18 cellular contexts compared by ENCODE assay signal in the genomic region with DNA sequence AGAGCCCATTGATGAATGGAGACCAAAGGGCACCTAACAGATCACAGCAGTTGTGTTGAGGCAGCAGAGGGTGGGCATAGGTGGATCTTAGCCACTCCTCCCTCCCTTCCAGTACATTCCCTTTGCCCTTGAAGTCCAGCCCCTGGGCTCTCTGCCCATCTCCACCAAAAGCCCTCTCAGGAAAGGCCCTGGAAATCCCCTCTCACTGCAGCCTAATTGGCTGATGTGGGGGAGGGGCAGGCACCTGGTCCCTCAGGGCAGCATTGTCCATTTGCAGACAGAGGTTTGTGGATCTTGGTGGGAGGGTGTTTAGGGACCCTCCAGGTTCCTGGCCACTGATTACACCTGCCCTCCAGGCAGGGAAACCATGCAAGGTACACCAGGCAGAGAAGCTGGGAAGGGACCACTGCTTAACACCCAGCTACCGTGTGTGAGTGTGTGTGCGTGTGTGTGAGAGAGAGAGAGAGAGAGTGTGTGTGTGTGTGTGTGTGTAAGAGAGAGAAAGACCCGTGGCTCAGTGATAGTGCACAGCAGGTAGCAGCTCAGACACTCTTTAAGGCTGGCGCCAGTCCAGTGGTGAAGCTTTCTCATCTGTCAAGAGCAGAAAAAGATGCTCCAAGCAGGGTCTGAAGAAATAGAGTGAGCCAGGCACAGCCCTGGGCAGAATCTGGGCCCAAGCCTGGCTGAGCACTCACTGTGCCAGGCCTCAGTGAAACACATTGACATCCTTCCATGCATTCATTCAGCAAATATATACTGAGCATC.
DNase-seq lines count a peak whose midpoint lies in the region; ATAC-seq, FAIRE-seq and TF ChIP-seq lines count a peak whose summit lies in the region.
"Had no signal": no experiment of that assay in that cellular context is flagged by ENCODE, and none has a peak within 500 bp of the region (broad histone marks: within the 10 kb centered on the region; RNA-seq: fewer than 3 reads in every experiment).

No MANE protein-coding gene starts in this region.

- no peak overlapping the region for H4K5ac ChIP-seq in H1 (ENCODE audit: insufficient read length, low read depth, low read length)

- TF ChIP-seq POLR2A in H1 (IDR thresholded peaks at IDR 0.05; ENCODE audit: control extremely low read depth in 1 of 2, low read depth in 2 of 2, low read length in 2 of 2), result no peak; a peak in 1 of 3 replicates

- DNase-seq in MCF 10A (ENCODE audit: unreplicated experiment) (no peak), mammary epithelial cell (no peak), NCI-H2196 treated with DMSO at 0.1 percent for 48 hours (lab: John Stamatoyannopoulos, UW; ENCODE audit: unreplicated experiment) (peak; percentile 55), H1 (ENCODE audit: low read depth in 1 of 2, low spot score in 2 of 2) (no peak), upper lobe of right lung (peak; percentile 43), progenitor cell of endocrine pancreas (ENCODE audit: low spot score, unreplicated experiment) (no peak)
- no peak for DNase-seq in stimulated activated CD4-positive, alpha-beta T cell treated with anti-CD3 and anti-CD28 coated beads, Interleukin-4, amount 100 ng/mL, for 1 hour
- DNase-seq: activated CD8-positive, alpha-beta memory T cell treated with anti-CD3 and anti-CD28 coated beads for 24 hours; CD8-positive, alpha-beta memory T cell; MV-4-11; NCI-H774; small intestine; stimulated activated naive CD8-positive, alpha-beta T cell treated with anti-CD3 and anti-CD28 coated beads, Interleukin-15, Interleukin-2, amounts not matched to agents 100 U/mL and 50 U/mL, for 24 hours; SW 1271 had no signal

- no peak overlapping the region for H3K4ac ChIP-seq in H1 (replicated peaks; ENCODE audit: insufficient read length, low read depth, low read length)

- H3K9me3 Mint-ChIP-seq in MCF 10A (ENCODE audit: unreplicated experiment) (no peaks in the 10 kb centered on the region), progenitor cell of endocrine pancreas (ENCODE audit: low read depth) (no peaks in the 10 kb centered on the region)
- H3K9me3 Mint-ChIP-seq: memory B cell had no signal

- peak overlapping the region; percentile 60; the same call in 1 of the 2 replicates for H2BK12ac ChIP-seq in H1 (ENCODE audit: low read depth, low read length)

- H4K91ac ChIP-seq in H1 (replicated peaks; ENCODE audit: insufficient read length, low read length), result no peak overlapping the region

- H3K27ac ChIP-seq in mammary epithelial cell (ENCODE audit: insufficient read depth, low read depth, low read length) (no peak overlapping the region), H1 (ENCODE audit: low read depth, low read length) (no peak overlapping the region), upper lobe of right lung (no peak overlapping the region)

- H3K4me1 ChIP-seq in mammary epithelial cell (ENCODE audit: insufficient read depth, low read length) (peaks cover 42% of the 10 kb centered on the region), H1 (replicated peaks in 1 of 4; ENCODE audit: control insufficient read depth in 3 of 4, insufficient read depth in 4 of 4, low read length in 3 of 4) (peaks cover 0 to 6% (median 4%) of the 10 kb centered on the region in 4 experiments; a peak in 5 of 7 replicates), upper lobe of right lung (no peaks in the 10 kb centered on the region)

- H3K23me2 ChIP-seq in H1 (ENCODE audit: low read depth, low read length), result peaks cover 5% of the 10 kb centered on the region; the same call in 1 of the 2 replicates

- no peak overlapping the region for H3K14ac ChIP-seq in H1 (ENCODE audit: insufficient read length)

- 68% methylated on average over 4 of the region's 4 CpGs for WGBS in mammary epithelial cell (ENCODE audit: low coverage, missing lambda C conversion rate)
- WGBS in H1 (ENCODE audit: extremely low coverage in 1 of 2, insufficient coverage in 1 of 2, insufficient read length in 1 of 2, insufficient replicate concordance in 2 of 2, low coverage in 1 of 2, low lambda C conversion rate in 2 of 2, missing lambda C conversion rate in 1 of 2), 2 experiments, result 58% methylated on average over 3 of the region's 4 CpGs; no CpG with 5 or more reads in 1 of the 2 experiments

- ATAC-seq in upper lobe of right lung (no peak), HG02884 (IDR thresholded peaks at IDR 0.05; ENCODE audit: unreplicated experiment) (no peak)
- ATAC-seq: stimulated activated naive CD8-positive, alpha-beta T cell treated with anti-CD3 and anti-CD28 coated beads, Interleukin-15, Interleukin-2, amounts not matched to agents 100 U/mL and 50 U/mL, for 24 hours had no signal

- H3K9ac ChIP-seq in mammary epithelial cell (ENCODE audit: insufficient read depth, low read length) (no peak overlapping the region), H1 (replicated peaks in 1 of 4; ENCODE audit: extremely low read depth in 1 of 4, low read depth in 3 of 4, low read length in 3 of 4) (no peak overlapping the region)

- dilution Hi-C loops in mammary epithelial cell (cut with HindIII; ENCODE audit: low sequenced_read_pairs), result no loop called here

- TF ChIP-seq EP300 in H1 (IDR thresholded peaks at IDR 0.05; ENCODE audit: borderline replicate concordance in 1 of 2, low read depth in 2 of 2, low read length in 2 of 2), result no peak

- H3K56ac ChIP-seq in H1 (replicated peaks; ENCODE audit: insufficient read length, low read depth, low read length), result no peak overlapping the region

- no peak overlapping the region; the same call in 1 of the 2 replicates for H2BK5ac ChIP-seq in H1 (ENCODE audit: low read depth, low read length)

- H3K9me3 ChIP-seq in mammary epithelial cell (replicated peaks; ENCODE audit: insufficient read depth, low read length) (no peaks in the 10 kb centered on the region), H1 (ENCODE audit: insufficient read depth in 2 of 2, low read depth in 1 of 2, low read length in 1 of 2) (no peaks in the 10 kb centered on the region), upper lobe of right lung (no peaks in the 10 kb centered on the region)

- H3K79me2 ChIP-seq in mammary epithelial cell (ENCODE audit: insufficient read depth, low read length) (no peaks in the 10 kb centered on the region), H1 (ENCODE audit: control insufficient read depth in 1 of 2, insufficient read depth in 2 of 2, low read length in 2 of 2) (no peaks in the 10 kb centered on the region)

- H3K27ac Mint-ChIP-seq in MCF 10A (ENCODE audit: low read depth, unreplicated experiment), result peak overlapping the region; percentile 54
- no peak overlapping the region for H3K27ac Mint-ChIP-seq in progenitor cell of endocrine pancreas
- H3K27ac Mint-ChIP-seq: activated T-helper 2 cell treated with anti-CD3 and anti-CD28 coated beads, Interferon-gamma antibody, Interleukin-2, Interleukin-4, amounts not matched to agents 10 μg/mL and 5 μg/mL and 100 μg/mL, durations not matched to agents 14 hours and 24 hours and 36 hours; CD8-positive, alpha-beta memory T cell; memory B cell had no signal

- H4K8ac ChIP-seq in H1 (ENCODE audit: extremely low read depth, insufficient read depth, low read length), result no peak overlapping the region

- no peak overlapping the region for H3K23ac ChIP-seq in H1 (ENCODE audit: insufficient read length)

- H3K4me2 ChIP-seq in mammary epithelial cell (ENCODE audit: insufficient read depth, low read depth, low read length), result no peak overlapping the region
- H3K4me2 ChIP-seq in H1 (ENCODE audit: insufficient read depth in 1 of 2, low read depth in 2 of 2, low read length in 2 of 2), result peak overlapping the region in 1 of 2 experiments; percentile 33; a peak in 2 of 4 replicates

- H3K79me1 ChIP-seq in H1 (ENCODE audit: low read depth, low read length), result no peaks in the 10 kb centered on the region

- in situ Hi-C loops in mammary epithelial cell (cut with MboI; ENCODE audit: low sequenced_read_pairs in 2 of 2), result no loop called here

- peak overlapping the region; percentile 18 for H2BK120ac ChIP-seq in H1 (replicated peaks; ENCODE audit: low read depth, low read length)

- BruUV-seq in MCF 10A (replicated peaks; lab: Mats Ljungman, UMichigan) (no TSS peak), mammary epithelial cell (replicated peaks; lab: Mats Ljungman, UMichigan) (no TSS peak)

- H3K27me3 Mint-ChIP-seq in MCF 10A (ENCODE audit: insufficient read depth, unreplicated experiment) (no peaks in the 10 kb centered on the region), progenitor cell of endocrine pancreas (peaks cover 20% of the 10 kb centered on the region)

- H3K36me3 Mint-ChIP-seq in MCF 10A (ENCODE audit: insufficient read depth, unreplicated experiment), result peaks cover 6% of the 10 kb centered on the region
- H3K36me3 Mint-ChIP-seq in progenitor cell of endocrine pancreas (ENCODE audit: insufficient read depth), result no peaks in the 10 kb centered on the region
- H3K36me3 Mint-ChIP-seq: memory B cell had no signal

- H3K4me3 Mint-ChIP-seq in MCF 10A (ENCODE audit: unreplicated experiment) (no peak overlapping the region), progenitor cell of endocrine pancreas (ENCODE audit: low read depth) (no peak overlapping the region)
- H3K4me3 Mint-ChIP-seq: CD8-positive, alpha-beta memory T cell; memory B cell had no signal

- TF ChIP-seq CTCF in MCF 10A (IDR thresholded peaks at IDR 0.05; ENCODE audit: unreplicated experiment) (no peak), mammary epithelial cell (conservative IDR thresholded peaks at IDR 0.05 in 1 of 2, IDR thresholded peaks at IDR 0.05 in 1 of 2; ENCODE audit: extremely low read depth in 1 of 2, insufficient read depth in 1 of 2, low read depth in 1 of 2, low read length in 2 of 2) (no peak), H1 (IDR thresholded peaks at IDR 0.05; ENCODE audit: control extremely low read depth in 1 of 3, insufficient read depth in 1 of 3, low read depth in 1 of 3, low read length in 3 of 3) (no peak), upper lobe of right lung (IDR thresholded peaks at IDR 0.05) (no peak), progenitor cell of endocrine pancreas (IDR thresholded peaks at IDR 0.05; ENCODE audit: unreplicated experiment) (no peak)

- no peak overlapping the region for H3K4me3 ChIP-seq in mammary epithelial cell (replicated peaks in 1 of 3; ENCODE audit: insufficient read depth in 1 of 3, low read depth in 2 of 3, low read length in 3 of 3)
- no peak overlapping the region for H3K4me3 ChIP-seq in H1 (ENCODE audit: extremely low read depth in 1 of 4, insufficient read depth in 2 of 4, low read depth in 3 of 4, low read length in 4 of 4)
- H3K4me3 ChIP-seq in upper lobe of right lung, result no peak overlapping the region

- H3K36me3 ChIP-seq in mammary epithelial cell (ENCODE audit: insufficient read depth, low read length) (no peaks in the 10 kb centered on the region), H1 (ENCODE audit: control insufficient read depth in 2 of 4, insufficient read depth in 4 of 4, low read length in 3 of 4) (no peaks in the 10 kb centered on the region), upper lobe of right lung (no peaks in the 10 kb centered on the region)

- H4K20me1 ChIP-seq in mammary epithelial cell (ENCODE audit: insufficient read depth, low read length) (no peaks in the 10 kb centered on the region), H1 (replicated peaks in 1 of 2; ENCODE audit: control insufficient read depth in 1 of 2, insufficient read depth in 2 of 2, low read length in 2 of 2) (no peaks in the 10 kb centered on the region)

- FAIRE-seq in H1 (lab: Jason Lieb, UNC), result no peak
- FAIRE-seq: G401.6, small intestine had no signal

- 0 out of 2 replicates have a peak overlapping the region, but pooled peaks have one; percentile 21 for H2BK20ac ChIP-seq in H1 (ENCODE audit: low read length)

- H3K4me1 Mint-ChIP-seq in MCF 10A (ENCODE audit: insufficient read depth, unreplicated experiment) (peaks cover 25% of the 10 kb centered on the region), progenitor cell of endocrine pancreas (ENCODE audit: low read depth) (peaks cover 2% of the 10 kb centered on the region)

- CTCF ChIA-PET in MCF 10A (lab: Yijun Ruan, JAX) (no interaction called here), mammary epithelial cell (lab: Charles Lee; ENCODE audit: low non-redundant PET) (no interaction called here), H1 (lab: Charles Lee; ENCODE audit: partially characterized antibody) (interaction anchor here (0.6 to 1.5 kb wide), 5 partner anchors 10 to 859 kb away, joined by 3 to 4 read pairs (median 3); no protein-coding TSS in a partner anchor)

- no peak overlapping the region; the same call in 1 of the 2 replicates for H2BK15ac ChIP-seq in H1 (ENCODE audit: low read length)

- intact Hi-C loops in MCF 10A (cut with micrococcal nuclease) (no loop called here), mammary epithelial cell (cut with micrococcal nuclease) (no loop called here), upper lobe of right lung (cut with DNase I) (no loop called here)

- TF ChIP-seq RAD21 in H1 (IDR thresholded peaks at IDR 0.05 in 1 of 2, conservative IDR thresholded peaks at IDR 0.05 in 1 of 2; ENCODE audit: low read depth in 2 of 2, low read length in 2 of 2), result no peak

- H2AK5ac ChIP-seq in H1 (ENCODE audit: low read depth, low read length), result no peak overlapping the region

- no peaks in the 10 kb centered on the region for H3K27me3 ChIP-seq in mammary epithelial cell (ENCODE audit: insufficient read depth, low read length)
- no peaks in the 10 kb centered on the region for H3K27me3 ChIP-seq in H1 (replicated peaks in 1 of 4; ENCODE audit: control insufficient read depth in 3 of 4, extremely low read depth in 1 of 4, insufficient read depth in 3 of 4, low read length in 3 of 4)
- H3K27me3 ChIP-seq in upper lobe of right lung, result peaks cover 14% of the 10 kb centered on the region

- POLR2A ChIA-PET in MCF 10A (lab: Yijun Ruan, JAX) (interaction anchor here (0.7 to 1.2 kb wide), 2 partner anchors 14 to 23 kb away, joined by 3 read pairs; no protein-coding TSS in a partner anchor), H1 (lab: Charles Lee; ENCODE audit: partially characterized antibody) (no interaction called here)

- H2AFZ ChIP-seq in mammary epithelial cell (ENCODE audit: low read depth, low read length) (no peak overlapping the region), H1 (ENCODE audit: low read length) (peak overlapping the region; percentile 67; the same call in 1 of the 2 replicates)

- H3K18ac ChIP-seq in H1 (ENCODE audit: extremely low read depth, low read length), result peak overlapping the region; percentile 78

Comparison
In these comparisons a context has a peak if more than half of its experiments do, and no peak if none do; other contexts are left out.
1. DNase-seq: peak in NCI-H2196 treated with DMSO at 0.1 percent for 48 hours (single experiment) and upper lobe of right lung (single experiment); none in MCF 10A (single experiment), mammary epithelial cell (single experiment), H1 (0 of 2), stimulated activated CD4-positive, alpha-beta T cell treated with anti-CD3 and anti-CD28 coated beads, Interleukin-4, amount 100 ng/mL, for 1 hour (single experiment) and progenitor cell of endocrine pancreas (single experiment).